ENCODE assay signal across 19 cellular contexts in genomic region chr1:11046270-11046566, GRCh38. TPM values are rescaled to one million over a fixed set of nuclear protein-coding genes. Genes with fewer than 3 reads are reported as not detected.
DNase-seq lines count a peak whose midpoint lies in the region; ATAC-seq and TF ChIP-seq lines count a peak whose summit lies in the region.
"Had no signal": no experiment of that assay in that cellular context is flagged by ENCODE, and none has a peak within 500 bp of the region (broad histone marks: within the 10 kb centered on the region; RNA-seq: fewer than 3 reads in every experiment).

No MANE protein-coding gene starts in this region.

- H3K36me3 ChIP-seq in NT2/D1 (ENCODE audit: insufficient read depth, insufficient read length, low read length) (no peaks in the 10 kb centered on the region), psoas muscle (ENCODE audit: insufficient read depth in 1 of 2, low read depth in 1 of 2) (no peaks in the 10 kb centered on the region)
- H3K36me3 ChIP-seq: BLaER1 had no signal

- H3K9me3 ChIP-seq in NT2/D1 (ENCODE audit: insufficient read depth, low read length) (no peaks in the 10 kb centered on the region), psoas muscle (no peaks in the 10 kb centered on the region)
- H3K9me3 ChIP-seq: A549, BLaER1 had no signal

- H3K27me3 ChIP-seq in NT2/D1 (ENCODE audit: insufficient read depth, insufficient read length) (no peaks in the 10 kb centered on the region), psoas muscle (ENCODE audit: insufficient read depth in 3 of 3, low read length in 2 of 3) (peaks cover 0 to 2% (median 0%) of the 10 kb centered on the region in 3 donors)
- H3K27me3 ChIP-seq: BLaER1 had no signal

- peak; percentile 42 for DNase-seq in COLO668 (lab: John Stamatoyannopoulos, UW; ENCODE audit: unreplicated experiment)
- DNase-seq in NT2/D1 (ENCODE audit: low read depth, low spot score): no peak
- peak; percentile 90 for DNase-seq in left lobe of liver (ENCODE audit: low spot score)
- no peak for DNase-seq in psoas muscle
- DNase-seq in activated CD4-positive, alpha-beta T cell treated with anti-CD3 and anti-CD28 coated beads for 4 hours: no peak
- no peak for DNase-seq in stimulated activated CD4-positive, alpha-beta T cell treated with anti-CD3 and anti-CD28 coated beads, Interleukin-4, amount 100 ng/mL, for 4 hours
- no peak for DNase-seq in effector CD4-positive, alpha-beta T cell
- DNase-seq: Calu3; CD4-positive, alpha-beta memory T cell; EL; NCI-H1417 treated with DMSO at 0.1 percent for 48 hours; NCI-H187 treated with DMSO at 0.1 percent for 48 hours; NCI-H345; NCI-H526 treated with DMSO at 0.1 percent for 48 hours; OCI-M1; SIG-M5 had no signal

- H3K4me3 ChIP-seq in NT2/D1 (ENCODE audit: insufficient read length, low read depth) (no peak overlapping the region), psoas muscle (no peak overlapping the region)
- H3K4me3 ChIP-seq: A549, BLaER1 had no signal

- ATAC-seq in left lobe of liver (peak; percentile 69), psoas muscle (peak in 3 of 4 donors; percentile 36 to 68 (median 63))

- H3K9ac ChIP-seq in NT2/D1 (ENCODE audit: insufficient read length, low read depth): peak overlapping the region; percentile 21
- H3K9ac ChIP-seq: BLaER1 had no signal

- intact Hi-C loops in psoas muscle (cut with DNase I): no loop called here

- WGBS in psoas muscle, 3 donors: 52 to 79% (median 62%) methylated on average over 8 of the region's 8 CpGs

- H3K27ac ChIP-seq in psoas muscle: no peak overlapping the region
- H3K27ac ChIP-seq: A549, BLaER1 had no signal

- no peak for TF ChIP-seq CTCF in psoas muscle (IDR thresholded peaks at IDR 0.05)

- peaks cover 5% of the 10 kb centered on the region for H3K4me1 ChIP-seq in NT2/D1 (ENCODE audit: insufficient read depth, insufficient read length)
- no peaks in the 10 kb centered on the region for H3K4me1 ChIP-seq in psoas muscle
- H3K4me1 ChIP-seq: A549, BLaER1 had no signal

RNA-seq across cellular contexts. Expression of gene MASP2, which starts 0.8 kb away (rescaled TPM):
- total RNA-seq in left lobe of liver (206 TPM), psoas muscle (not detected)
- under 1 TPM in 1 of 3 donors, not detected in 2; 0.03 TPM for polyA plus RNA-seq in psoas muscle
- total RNA-seq: Calu3; CD4-positive, alpha-beta memory T cell; RPMI7951 had no signal

RNA-seq across cellular contexts. Expression of gene SRM, which starts 13.6 kb away (rescaled TPM):
- total RNA-seq in left lobe of liver (28.5 TPM), psoas muscle (100 to 1,000 TPM in 1 of 4 donors, 10 to 100 TPM in 3; 60.4 to 106 (median 74.9) TPM)
- polyA plus RNA-seq in psoas muscle: 100 to 1,000 TPM in 1 of 3 donors, 10 to 100 TPM in 2; 69.6 to 163 (median 79.3) TPM

RNA-seq across cellular contexts. Expression of gene TARDBP, which starts 33.8 kb away (rescaled TPM):
- total RNA-seq in left lobe of liver (59.1 TPM), psoas muscle (100 to 1,000 TPM in 2 of 4 donors, 10 to 100 TPM in 2; 91.8 to 132 (median 103) TPM)
- polyA plus RNA-seq in psoas muscle: 100 to 1,000 TPM; 183 to 387 (median 258) TPM

RNA-seq across cellular contexts. Expression of gene EXOSC10, which starts 53.5 kb away (rescaled TPM):
- total RNA-seq in left lobe of liver (17.2 TPM), psoas muscle (10 to 100 TPM; 16.3 to 34.8 (median 25.7) TPM)
- 10 to 100 TPM; 25.7 to 39.1 (median 30.8) TPM for polyA plus RNA-seq in psoas muscle

Comparison
In these comparisons a context has a peak if more than half of its experiments do, and no peak if none do; other contexts are left out.
1. DNase-seq: peak in COLO668 (single experiment) and left lobe of liver (single experiment); none in NT2/D1 (single experiment), psoas muscle (0 of 2), activated CD4-positive, alpha-beta T cell treated with anti-CD3 and anti-CD28 coated beads for 4 hours (0 of 2), stimulated activated CD4-positive, alpha-beta T cell treated with anti-CD3 and anti-CD28 coated beads, Interleukin-4, amount 100 ng/mL, for 4 hours (0 of 2) and effector CD4-positive, alpha-beta T cell (single experiment).
2. RNA of gene MASP2, which starts 0.8 kb away (total RNA-seq): 206 TPM in left lobe of liver (single experiment); not detected in psoas muscle; every median in the first group is over 100 times any median in the second.